ENCODE assay signal across 8 cellular contexts in genomic region chr21:37060296-37060695, GRCh38. TPM values are rescaled to one million over a fixed set of nuclear protein-coding genes. Genes with fewer than 3 reads are reported as not detected.
DNase-seq lines count a peak whose midpoint lies in the region; ATAC-seq and TF ChIP-seq lines count a peak whose summit lies in the region.

No MANE protein-coding gene starts in this region.

- peaks cover 12% of the 10 kb centered on the region for H3K36me3 ChIP-seq in left ventricle myocardium inferior

- intact Hi-C loops in Right ventricle myocardium inferior (cut with DNase I) = no loop called here
- intact Hi-C loops in left ventricle myocardium inferior (cut with micrococcal nuclease) = no loop called here

- ATAC-seq in Right ventricle myocardium inferior = peak; percentile 84

- no peak overlapping the region for H3K27ac ChIP-seq in left ventricle myocardium inferior (replicated peaks)
- peak overlapping the region; percentile 89 for H3K27ac ChIP-seq in temporal lobe (ENCODE audit: low read depth, low read length)

- no peak for TF ChIP-seq CTCF in left ventricle myocardium inferior (IDR thresholded peaks at IDR 0.05; ENCODE audit: borderline replicate concordance)

- H3K9me3 ChIP-seq in left ventricle myocardium inferior (replicated peaks) = no peaks in the 10 kb centered on the region

- DNase-seq in Right ventricle myocardium inferior (ENCODE audit: missing footprints) = peak; percentile 64
- no peak for DNase-seq in left ventricle myocardium inferior
- peak; percentile 94 for DNase-seq in NCI-H2171 treated with DMSO at 0.1 percent for 48 hours (lab: John Stamatoyannopoulos, UW)
- peak in 31 of 56 donors; percentile 12 to 77 (median 29) for DNase-seq in amygdala (lab: John Stamatoyannopoulos, UW)
- DNase-seq in iPS-NIHi7 (ENCODE audit: extremely low spot score) = peak; percentile 73
- DNase-seq in activated effector memory CD4-positive, alpha-beta T cell treated with Interleukin-2 at 50 U/mL for 16 hours = no peak
- DNase-seq in stimulated activated CD4-positive, alpha-beta T cell treated with anti-CD3 and anti-CD28 coated beads, Interleukin-12 subunit alpha, Interleukin-12 subunit beta, amount 100 ng/mL, for 4 hours = no peak

- no peaks in the 10 kb centered on the region for H3K4me1 ChIP-seq in left ventricle myocardium inferior

- no peak overlapping the region for H3K4me3 ChIP-seq in left ventricle myocardium inferior

- H3K27me3 ChIP-seq in left ventricle myocardium inferior (ENCODE audit: low read depth) = no peaks in the 10 kb centered on the region

RNA-seq across cellular contexts. Expression of gene PIGP, which starts 12.6 kb away (rescaled TPM):
- total RNA-seq in Right ventricle myocardium inferior (40.1 TPM), left ventricle myocardium inferior (37.6 TPM), temporal lobe (5.2 TPM)

RNA-seq across cellular contexts. Expression of gene TTC3, which starts 12.8 kb away (rescaled TPM):
- total RNA-seq in Right ventricle myocardium inferior (35.8 TPM), left ventricle myocardium inferior (44.3 TPM), temporal lobe (832 TPM)

RNA-seq across cellular contexts. Expression of gene RIPPLY3, which starts 53.8 kb away (rescaled TPM):
- total RNA-seq in Right ventricle myocardium inferior (not detected), left ventricle myocardium inferior (not detected), temporal lobe (under 0.01 TPM)

Comparison
In these comparisons a context has a peak if more than half of its experiments do, and no peak if none do; other contexts are left out.
1. DNase-seq: peak in Right ventricle myocardium inferior (single experiment), NCI-H2171 treated with DMSO at 0.1 percent for 48 hours (single experiment), amygdala (31 of 56) and iPS-NIHi7 (single experiment); none in left ventricle myocardium inferior (single experiment), activated effector memory CD4-positive, alpha-beta T cell treated with Interleukin-2 at 50 U/mL for 16 hours (single experiment) and stimulated activated CD4-positive, alpha-beta T cell treated with anti-CD3 and anti-CD28 coated beads, Interleukin-12 subunit alpha, Interleukin-12 subunit beta, amount 100 ng/mL, for 4 hours (single experiment).
2. RNA of gene TTC3, which starts 12.8 kb away (total RNA-seq): 832 TPM in temporal lobe (single experiment); 44.3 TPM in left ventricle myocardium inferior (single experiment) and 35.8 TPM in Right ventricle myocardium inferior (single experiment); every median in the first group is over 10 times any median in the second.